Comparison of ENCODE assay signal across 28 cellular contexts in the genomic region with DNA sequence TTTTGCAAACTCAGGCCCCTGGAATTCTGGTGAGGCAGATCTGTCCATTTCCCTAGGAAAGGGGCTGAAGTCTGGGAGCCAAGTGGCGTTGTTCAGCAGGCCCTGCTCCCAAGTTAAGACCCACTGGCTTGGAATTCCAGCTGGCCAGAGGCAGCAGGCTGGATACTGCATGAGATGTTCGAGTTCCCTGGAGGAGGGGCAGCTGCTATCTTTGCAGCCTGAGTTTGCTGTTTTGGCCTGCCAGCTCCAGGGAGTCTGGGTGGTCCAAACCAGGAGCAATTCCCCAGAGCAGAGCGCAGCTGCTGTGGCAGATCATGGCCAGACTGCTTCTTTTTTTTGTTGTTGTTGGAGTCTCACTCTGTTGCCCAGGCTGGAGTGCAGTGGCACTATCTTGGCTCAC. TPM values are rescaled to one million over a fixed set of nuclear protein-coding genes. Genes with fewer than 3 reads are reported as not detected.
A peak's percentile ranks its signal among the peaks of the same experiment; 100 is the strongest.
DNase-seq lines count a peak whose midpoint lies in the region; ATAC-seq, FAIRE-seq and TF ChIP-seq lines count a peak whose summit lies in the region.
"Had no signal": no experiment of that assay in that cellular context is flagged by ENCODE, and none has a peak within 500 bp of the region (broad histone marks: within the 10 kb centered on the region; RNA-seq: fewer than 3 reads in every experiment).

No MANE protein-coding gene starts in this region.

- H3K4me1 ChIP-seq in KMS-11 (ENCODE audit: low read depth, poor library complexity, severe bottlenecking): peaks cover 53% of the 10 kb centered on the region
- no peaks in the 10 kb centered on the region for H3K4me1 ChIP-seq in H1 (replicated peaks in 1 of 4; ENCODE audit: control insufficient read depth in 3 of 4, insufficient read depth in 4 of 4, low read length in 3 of 4)
- H3K4me1 ChIP-seq in mesendoderm (ENCODE audit: control insufficient read depth, low read depth, low read length): no peaks in the 10 kb centered on the region
- H3K4me1 ChIP-seq in neural progenitor cell: no peaks in the 10 kb centered on the region
- H3K4me1 ChIP-seq: BE2C had no signal

- H3K9ac ChIP-seq in KMS-11: no peak overlapping the region
- H3K9ac ChIP-seq in H1 (replicated peaks in 1 of 4; ENCODE audit: extremely low read depth in 1 of 4, low read depth in 3 of 4, low read length in 3 of 4): no peak overlapping the region
- no peak overlapping the region for H3K9ac ChIP-seq in mesendoderm (ENCODE audit: low read length)
- H3K9ac ChIP-seq in neural progenitor cell: no peak overlapping the region
- H3K9ac ChIP-seq: BLaER1 had no signal

- no peak overlapping the region for H3K56ac ChIP-seq in H1 (replicated peaks; ENCODE audit: insufficient read length, low read depth, low read length)
- no peak overlapping the region for H3K56ac ChIP-seq in mesendoderm (ENCODE audit: low read length)

- no peak overlapping the region for H2BK12ac ChIP-seq in H1 (ENCODE audit: low read depth, low read length)

- H3K14ac ChIP-seq in H1 (ENCODE audit: insufficient read length): no peak overlapping the region

- POLR2A ChIA-PET in H1 (lab: Charles Lee; ENCODE audit: partially characterized antibody): no interaction called here

- WGBS in H1 (ENCODE audit: extremely low coverage in 1 of 2, insufficient coverage in 1 of 2, insufficient read length in 1 of 2, insufficient replicate concordance in 2 of 2, low coverage in 1 of 2, low lambda C conversion rate in 2 of 2, missing lambda C conversion rate in 1 of 2), 2 experiments: 90% methylated on average over 3 of the region's 3 CpGs; no CpG with 5 or more reads in 1 of the 2 experiments
- WGBS in mesendoderm (ENCODE audit: extremely low coverage, insufficient coverage, low lambda C conversion rate): no CpG with 5 or more reads among the region's 3 CpGs

- H4K20me1 ChIP-seq in KMS-11 (ENCODE audit: insufficient read depth) (no peaks in the 10 kb centered on the region), H1 (replicated peaks in 1 of 2; ENCODE audit: control insufficient read depth in 1 of 2, insufficient read depth in 2 of 2, low read length in 2 of 2) (no peaks in the 10 kb centered on the region), neural progenitor cell (ENCODE audit: low read depth) (no peaks in the 10 kb centered on the region)
- H4K20me1 ChIP-seq: BLaER1 had no signal

- H3K36me3 ChIP-seq in KMS-11 (ENCODE audit: insufficient read depth) (no peaks in the 10 kb centered on the region), H1 (ENCODE audit: control insufficient read depth in 2 of 4, insufficient read depth in 4 of 4, low read length in 3 of 4) (no peaks in the 10 kb centered on the region), mesendoderm (ENCODE audit: control insufficient read depth, insufficient read depth, low read length) (no peaks in the 10 kb centered on the region), neural progenitor cell (no peaks in the 10 kb centered on the region)
- H3K36me3 ChIP-seq: BE2C, BLaER1 had no signal

- H3K9me3 ChIP-seq in H1 (ENCODE audit: insufficient read depth in 2 of 2, low read depth in 1 of 2, low read length in 1 of 2): no peaks in the 10 kb centered on the region
- no peaks in the 10 kb centered on the region for H3K9me3 ChIP-seq in neural progenitor cell (ENCODE audit: low read depth)
- H3K9me3 ChIP-seq: BE2C, BLaER1 had no signal

- H3K4me1 Mint-ChIP-seq in neural progenitor cell: no peaks in the 10 kb centered on the region
- H3K4me1 Mint-ChIP-seq: CD14-positive monocyte; CD4-positive, alpha-beta memory T cell; CD4-positive, CD25-positive, alpha-beta regulatory T cell; CD8-positive, alpha-beta memory T cell had no signal

- H2BK15ac ChIP-seq in H1 (ENCODE audit: low read length) (no peak overlapping the region), mesendoderm (replicated peaks; ENCODE audit: low read depth) (no peak overlapping the region)

- no peak overlapping the region for H3K4me3 Mint-ChIP-seq in neural progenitor cell
- H3K4me3 Mint-ChIP-seq: CD14-positive monocyte; CD4-positive, alpha-beta memory T cell; CD4-positive, CD25-positive, alpha-beta regulatory T cell; CD8-positive, alpha-beta memory T cell had no signal

- H2AFZ ChIP-seq in KMS-11 (ENCODE audit: low read depth): no peak overlapping the region
- H2AFZ ChIP-seq in H1 (ENCODE audit: low read length): no peak overlapping the region
- H2AFZ ChIP-seq in neural progenitor cell (replicated peaks): no peak overlapping the region

- TF ChIP-seq RAD21 in H1 (IDR thresholded peaks at IDR 0.05 in 1 of 2, conservative IDR thresholded peaks at IDR 0.05 in 1 of 2; ENCODE audit: low read depth in 2 of 2, low read length in 2 of 2): no peak

- no peak overlapping the region for H3K23ac ChIP-seq in H1 (ENCODE audit: insufficient read length)
- H3K23ac ChIP-seq in mesendoderm (ENCODE audit: low read length): no peak overlapping the region

- no peaks in the 10 kb centered on the region for H3K9me3 Mint-ChIP-seq in neural progenitor cell

- H3K18ac ChIP-seq in H1 (ENCODE audit: extremely low read depth, low read length) (no peak overlapping the region), mesendoderm (ENCODE audit: low read length) (no peak overlapping the region)

- H3K23me2 ChIP-seq in H1 (ENCODE audit: low read depth, low read length): no peaks in the 10 kb centered on the region

- H3K4me2 ChIP-seq in KMS-11 (peak overlapping the region; percentile 64; the same call in 1 of the 2 replicates), H1 (ENCODE audit: insufficient read depth in 1 of 2, low read depth in 2 of 2, low read length in 2 of 2) (no peak overlapping the region), mesendoderm (ENCODE audit: low read length) (no peak overlapping the region), neural progenitor cell (no peak overlapping the region)

- H3K4me3 ChIP-seq in KMS-11 (IDR thresholded peaks at IDR 0.05; ENCODE audit: insufficient read depth, low read depth, low read length) (no peak overlapping the region), H1 (ENCODE audit: extremely low read depth in 1 of 4, insufficient read depth in 2 of 4, low read depth in 3 of 4, low read length in 4 of 4) (no peak overlapping the region), mesendoderm (ENCODE audit: low read length) (no peak overlapping the region), neural progenitor cell (no peak overlapping the region)
- H3K4me3 ChIP-seq: BLaER1 had no signal

- FAIRE-seq in H1 (lab: Jason Lieb, UNC): no peak
- FAIRE-seq: A204.1, G401.6, GM12891 had no signal

- H3K4ac ChIP-seq in H1 (replicated peaks; ENCODE audit: insufficient read length, low read depth, low read length) (no peak overlapping the region), mesendoderm (ENCODE audit: low read depth, low read length) (no peak overlapping the region)

- H4K5ac ChIP-seq in H1 (ENCODE audit: insufficient read length, low read depth, low read length) (no peak overlapping the region), mesendoderm (ENCODE audit: low read length) (no peak overlapping the region)

- no peaks in the 10 kb centered on the region for H3K27me3 Mint-ChIP-seq in neural progenitor cell (ENCODE audit: insufficient read depth, low read depth)
- H3K27me3 Mint-ChIP-seq: CD4-positive, alpha-beta memory T cell; CD4-positive, CD25-positive, alpha-beta regulatory T cell; CD8-positive, alpha-beta memory T cell had no signal

- H2AK5ac ChIP-seq in H1 (ENCODE audit: low read depth, low read length) (no peak overlapping the region), mesendoderm (ENCODE audit: low read length) (no peak overlapping the region)

- no peak for TF ChIP-seq POLR2A in H1 (IDR thresholded peaks at IDR 0.05; ENCODE audit: control extremely low read depth in 1 of 2, low read depth in 2 of 2, low read length in 2 of 2)

- no peaks in the 10 kb centered on the region for H3K79me2 ChIP-seq in KMS-11 (ENCODE audit: insufficient read depth, low read depth)
- H3K79me2 ChIP-seq in H1 (ENCODE audit: control insufficient read depth in 1 of 2, insufficient read depth in 2 of 2, low read length in 2 of 2): no peaks in the 10 kb centered on the region
- H3K79me2 ChIP-seq in mesendoderm (ENCODE audit: control insufficient read depth, insufficient read depth, low read length): no peaks in the 10 kb centered on the region
- no peaks in the 10 kb centered on the region for H3K79me2 ChIP-seq in neural progenitor cell (ENCODE audit: low read depth)

- H2BK20ac ChIP-seq in H1 (ENCODE audit: low read length): no peak overlapping the region

- TF ChIP-seq EP300 in H1 (IDR thresholded peaks at IDR 0.05; ENCODE audit: borderline replicate concordance in 1 of 2, low read depth in 2 of 2, low read length in 2 of 2): no peak

- H2BK120ac ChIP-seq in H1 (replicated peaks; ENCODE audit: low read depth, low read length) (no peak overlapping the region), mesendoderm (ENCODE audit: low read depth, low read length) (no peak overlapping the region)

- H3K27me3 ChIP-seq in KMS-11 (ENCODE audit: insufficient read depth, low read depth) (no peaks in the 10 kb centered on the region), H1 (replicated peaks in 1 of 4; ENCODE audit: control insufficient read depth in 3 of 4, extremely low read depth in 1 of 4, insufficient read depth in 3 of 4, low read length in 3 of 4) (no peaks in the 10 kb centered on the region), mesendoderm (ENCODE audit: insufficient read depth, low read length, poor library complexity) (no peaks in the 10 kb centered on the region), neural progenitor cell (no peaks in the 10 kb centered on the region)
- H3K27me3 ChIP-seq: BE2C, BLaER1 had no signal

- H4K8ac ChIP-seq in H1 (ENCODE audit: extremely low read depth, insufficient read depth, low read length): peak overlapping the region; percentile 85; the same call in 1 of the 2 replicates
- no peak overlapping the region for H4K8ac ChIP-seq in mesendoderm (ENCODE audit: low read depth, low read length)

- no peak overlapping the region for H4K91ac ChIP-seq in H1 (replicated peaks; ENCODE audit: insufficient read length, low read length)

- TF ChIP-seq CTCF in KMS-11 (conservative IDR thresholded peaks at IDR 0.05; ENCODE audit: low read depth, low read length): no peak
- no peak for TF ChIP-seq CTCF in H1 (IDR thresholded peaks at IDR 0.05; ENCODE audit: control extremely low read depth in 1 of 3, insufficient read depth in 1 of 3, low read depth in 1 of 3, low read length in 3 of 3)
- no peak for TF ChIP-seq CTCF in neural progenitor cell (IDR thresholded peaks at IDR 0.05)

- CTCF ChIA-PET in H1 (lab: Charles Lee; ENCODE audit: partially characterized antibody): interaction anchor here (1.1 kb wide), 1 partner anchor 226 kb away, joined by 3 read pairs; no protein-coding TSS in a partner anchor

- H3K27ac Mint-ChIP-seq in neural progenitor cell: no peak overlapping the region
- H3K27ac Mint-ChIP-seq: CD14-positive monocyte; CD4-positive, alpha-beta memory T cell; CD4-positive, CD25-positive, alpha-beta regulatory T cell; CD8-positive, alpha-beta memory T cell had no signal

- no peaks in the 10 kb centered on the region for H3K36me3 Mint-ChIP-seq in neural progenitor cell
- H3K36me3 Mint-ChIP-seq: CD14-positive monocyte; CD4-positive, alpha-beta memory T cell; CD4-positive, CD25-positive, alpha-beta regulatory T cell; CD8-positive, alpha-beta memory T cell had no signal

- no peaks in the 10 kb centered on the region for H3K79me1 ChIP-seq in H1 (ENCODE audit: low read depth, low read length)
- H3K79me1 ChIP-seq in mesendoderm (ENCODE audit: low read length): no peaks in the 10 kb centered on the region

- H2BK5ac ChIP-seq in H1 (ENCODE audit: low read depth, low read length) (no peak overlapping the region), mesendoderm (ENCODE audit: low read length) (no peak overlapping the region)

- H3F3A ChIP-seq in neural progenitor cell (ENCODE audit: low read depth): no peaks in the 10 kb centered on the region

- DNase-seq in H1 (ENCODE audit: low read depth in 1 of 2, low spot score in 2 of 2) (no peak), mesendoderm (peak; percentile 1), neural progenitor cell (ENCODE audit: low spot score) (no peak), RPMI8226 (no peak)
- DNase-seq: 8988T; ACHN; BE2C; C1 segment of cervical spinal cord; CD4-positive, alpha-beta memory T cell; CD4-positive, CD25-positive, alpha-beta regulatory T cell; CD8-positive, alpha-beta memory T cell; COR-L47; DMS 273 treated with DMSO at 0.1 percent for 48 hours; DMS153; DMS53; DND-41; EL; GF-D8 had no signal

- no peak for ATAC-seq in GM18519 (IDR thresholded peaks at IDR 0.05; ENCODE audit: low FRiP score, unreplicated experiment)

- H3K27ac ChIP-seq in KMS-11: no peak overlapping the region
- H3K27ac ChIP-seq in H1 (ENCODE audit: low read depth, low read length): no peak overlapping the region
- H3K27ac ChIP-seq in mesendoderm (ENCODE audit: low read depth, low read length): no peak overlapping the region
- no peak overlapping the region for H3K27ac ChIP-seq in neural progenitor cell
- H3K27ac ChIP-seq: BLaER1 had no signal

RNA-seq across cellular contexts. Expression of a gene that starts 18.2 kb away (rescaled TPM):
- not detected in 2 replicates for total RNA-seq in H1 (2021; fragmentation: NEBNext Ultra II Directional; extraction: Animal tissue kit (Norgen Biotek cat#: 25700))
- polyA plus RNA-seq in H1 (2011; rRNA removed): not detected in 2 replicates
- not detected for polyA plus RNA-seq in H1 (2011; cell fraction: cytosol; rRNA removed)
- polyA plus RNA-seq in H1 (2011; cell fraction: nucleus; rRNA removed): not detected
- not detected in 4 replicates for polyA plus RNA-seq in H1 (2012, experiment 1 of 2)
- not detected for polyA plus RNA-seq in H1 (2012, experiment 2 of 2)
- not detected for polyA plus RNA-seq in H1 (2013, experiment 1 of 2)
- not detected for polyA plus RNA-seq in H1 (2013, experiment 2 of 2)
- polyA minus RNA-seq in H1 (2011; rRNA and poly(A)+ RNA removed): not detected in 2 replicates
- not detected for polyA minus RNA-seq in H1 (2011; cell fraction: cytosol; rRNA and poly(A)+ RNA removed)
- polyA minus RNA-seq in H1 (2011; cell fraction: nucleus; rRNA and poly(A)+ RNA removed): not detected
- polyA plus RNA-seq in mesendoderm (2013, experiment 1 of 2): not detected
- polyA plus RNA-seq in mesendoderm (2013, experiment 2 of 2): not detected
- total RNA-seq in neural progenitor cell (ENCODE audit: low replicate concordance): not detected in 2 replicates
- total RNA-seq: A673; CD4-positive, alpha-beta memory T cell; CD4-positive, CD25-positive, alpha-beta regulatory T cell; CD8-positive, alpha-beta memory T cell; Daoy had no signal
- polyA plus RNA-seq: AG04450; CD14-positive monocyte; CD4-positive, alpha-beta memory T cell; CD4-positive, CD25-positive, alpha-beta regulatory T cell; CD8-positive, alpha-beta memory T cell had no signal
